8 cellular contexts compared by ENCODE assay signal in the genomic region with DNA sequence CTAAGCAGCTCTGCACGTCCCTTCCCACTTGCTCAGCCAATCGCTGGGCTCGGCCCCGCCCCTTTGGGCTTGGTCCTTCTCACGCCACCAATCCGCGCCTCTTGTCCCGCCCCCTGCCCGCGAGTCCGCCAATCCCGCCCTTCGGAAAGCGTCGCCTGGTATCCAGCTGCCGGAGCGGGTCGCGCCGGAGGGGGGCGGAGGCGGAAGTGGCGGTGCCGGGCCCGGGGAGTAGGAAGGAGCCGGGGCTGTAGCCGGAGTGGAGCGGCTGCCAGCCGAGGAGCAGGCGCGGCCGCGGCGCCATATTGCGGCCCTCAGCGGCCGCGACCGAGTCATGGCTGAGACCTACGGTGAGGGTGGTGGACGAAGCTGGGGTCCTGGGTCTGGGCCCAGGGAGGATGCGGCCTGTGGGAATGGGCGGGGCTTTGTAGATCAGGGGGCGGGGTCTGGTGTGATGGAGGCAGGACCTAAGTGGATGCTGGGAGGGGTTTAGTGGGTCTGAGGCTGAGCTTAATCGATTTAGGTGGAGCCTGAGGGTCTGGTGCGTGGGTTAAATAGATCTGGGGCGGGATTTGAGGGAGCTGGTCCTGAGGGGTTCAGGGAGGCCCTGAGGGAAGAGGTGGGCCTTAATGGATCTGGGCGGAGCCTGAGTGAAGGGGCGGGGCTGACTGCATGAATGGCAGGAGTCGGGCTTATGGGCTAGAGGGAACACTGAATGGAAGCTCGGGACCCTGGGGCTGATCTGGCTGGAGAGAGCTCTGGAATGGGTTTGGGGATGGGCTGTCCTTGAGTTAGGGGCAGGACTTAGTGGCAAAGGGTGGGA. TPM values are rescaled to one million over a fixed set of nuclear protein-coding genes. Genes with fewer than 3 reads are reported as not detected.
DNase-seq lines count a peak whose midpoint lies in the region; ATAC-seq lines count a peak whose summit lies in the region.

TSS of gene RAB4B (plus strand) at position 203 of the 820 bp plus-strand sequence. CDS start at position 332, 129 bp downstream.

- peak within 1 kb of the TSS; percentile 87 to 99 (median 95) for H3K4me2 ChIP-seq in BLaER1 treated with 17β-estradiol and CSF1 and Interleukin-3, amounts not matched to agents 10 nM and 100 nM

- no peaks in the 10 kb centered on the region for H3K9me3 ChIP-seq in BLaER1 treated with 17β-estradiol and CSF1 and Interleukin-3, amounts not matched to agents 10 nM and 100 nM (replicated peaks in 1 of 11)

- peaks cover 0 to 25% (median 6%) of the 10 kb centered on the region in 11 experiments; a peak in 8 of 22 replicates for H3K36me3 ChIP-seq in BLaER1 treated with 17β-estradiol and CSF1 and Interleukin-3, amounts not matched to agents 10 nM and 100 nM

- peak within 1 kb of the TSS; percentile 61 to 75 (median 66) for H3K4me3 ChIP-seq in BLaER1 treated with 17β-estradiol and CSF1 and Interleukin-3, amounts not matched to agents 10 nM and 100 nM

- peaks cover 0 to 13% (median 7%) of the 10 kb centered on the region in 11 experiments; a peak in 8 of 22 replicates for H4K20me1 ChIP-seq in BLaER1 treated with 17β-estradiol and CSF1 and Interleukin-3, amounts not matched to agents 10 nM and 100 nM

- H3K9ac ChIP-seq in BLaER1 treated with 17β-estradiol and CSF1 and Interleukin-3, amounts not matched to agents 10 nM and 100 nM = peak within 1 kb of the TSS; percentile 86 to 95 (median 91)

- peak; percentile 100 for DNase-seq in NCI-H748 (lab: John Stamatoyannopoulos, UW; ENCODE audit: unreplicated experiment)
- DNase-seq in activated CD4-positive, alpha-beta T cell treated with anti-CD3 and anti-CD28 coated beads, Interleukin-2, amount 50 U/mL, for 1 hour = peak; percentile 100
- DNase-seq in dedifferentiated amniotic fluid mesenchymal stem cell (ENCODE audit: extremely low spot score) = peak; percentile 100
- peak; percentile 100 for DNase-seq in left lobe of liver (ENCODE audit: low spot score)
- DNase-seq in stimulated activated CD4-positive, alpha-beta T cell treated with anti-CD3 and anti-CD28 coated beads, Interleukin-2, amount 100 ng/mL, for 4 hours (ENCODE audit: low read depth) = peak; percentile 100

- H3K4me1 ChIP-seq in BLaER1 treated with 17β-estradiol and CSF1 and Interleukin-3, amounts not matched to agents 10 nM and 100 nM = peaks cover 46 to 67% (median 51%) of the 10 kb centered on the region in 10 experiments

- H3K27me3 ChIP-seq in BLaER1 treated with 17β-estradiol and CSF1 and Interleukin-3, amounts not matched to agents 10 nM and 100 nM = no peaks in the 10 kb centered on the region

- H3K27ac ChIP-seq in BLaER1 treated with 17β-estradiol and CSF1 and Interleukin-3, amounts not matched to agents 10 nM and 100 nM = peak within 1 kb of the TSS; percentile 92 to 100 (median 98)

- ATAC-seq in GM19351 (IDR thresholded peaks at IDR 0.05; ENCODE audit: unreplicated experiment) (peak; percentile 56), HG03521 (IDR thresholded peaks at IDR 0.05; ENCODE audit: unreplicated experiment) (peak; percentile 60), left lobe of liver (peak; percentile 90)

RNA-seq across cellular contexts. Expression of gene RAB4B, which starts in this region (rescaled TPM):
- 9.0 TPM for total RNA-seq in left lobe of liver

Comparison
In these comparisons a context has a peak if more than half of its experiments do, and no peak if none do; other contexts are left out.
1. Peak in every context shown above with its lines: DNase-seq, ATAC-seq, H3K4me3 ChIP-seq and H3K27ac ChIP-seq.